14 cellular contexts compared by ENCODE assay signal in the genomic region with DNA sequence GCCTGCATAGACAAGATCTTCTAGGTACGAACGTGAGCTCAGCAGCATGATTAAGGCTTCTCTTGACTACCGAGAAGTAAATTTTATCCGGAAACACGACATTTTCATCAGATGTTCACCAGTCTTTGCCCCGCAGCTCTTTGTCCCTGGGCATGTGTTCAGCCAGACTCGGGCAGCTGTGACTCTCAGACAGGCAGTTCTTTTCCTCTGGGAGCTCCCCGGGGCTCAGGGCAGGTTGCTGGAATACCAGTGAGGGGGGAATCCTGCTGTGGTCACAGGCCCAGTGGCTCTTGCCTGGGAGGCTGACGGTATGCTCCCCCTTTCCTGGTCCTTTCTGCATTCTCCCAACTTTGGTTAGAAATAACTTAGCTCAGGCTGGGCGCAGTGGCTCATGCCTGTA.
DNase-seq lines count a peak whose midpoint lies in the region; ATAC-seq and TF ChIP-seq lines count a peak whose summit lies in the region.
"Had no signal": no experiment of that assay in that cellular context is flagged by ENCODE, and none has a peak within 500 bp of the region (broad histone marks: within the 10 kb centered on the region; RNA-seq: fewer than 3 reads in every experiment).

No MANE protein-coding gene starts in this region.

- no peak for ATAC-seq in GM18868 (IDR thresholded peaks at IDR 0.05; ENCODE audit: unreplicated experiment)

- intact Hi-C loops in activated T-helper 1 cell treated with anti-CD3 and anti-CD28 coated beads, Interleukin-12 subunit alpha, Interleukin-12 subunit beta, Interleukin-2, Interleukin-4 antibody, amounts not matched to agents 30 ng/mL and 10 ng/mL and 1 ng/mL, durations not matched to agents 14 hours and 24 hours and 36 hours (cut with micrococcal nuclease) = no loop called here

- H3K4me3 Mint-ChIP-seq in glutamatergic neuron (ENCODE audit: unreplicated experiment) (no peak overlapping the region), neural crest cell (no peak overlapping the region)
- H3K4me3 Mint-ChIP-seq in activated T-helper 1 cell treated with anti-CD3 and anti-CD28 coated beads, Interleukin-12 subunit alpha, Interleukin-12 subunit beta, Interleukin-2, Interleukin-4 antibody, amounts not matched to agents 30 ng/mL and 10 ng/mL and 1 ng/mL, durations not matched to agents 14 hours and 24 hours and 36 hours = no peak overlapping the region
- H3K4me3 Mint-ChIP-seq: CD4-positive, CD25-positive, alpha-beta regulatory T cell; IgD-negative memory B cell had no signal

- H3K27me3 Mint-ChIP-seq in glutamatergic neuron (ENCODE audit: unreplicated experiment) = no peaks in the 10 kb centered on the region
- no peaks in the 10 kb centered on the region for H3K27me3 Mint-ChIP-seq in neural crest cell (ENCODE audit: low read depth)
- H3K27me3 Mint-ChIP-seq in activated T-helper 1 cell treated with anti-CD3 and anti-CD28 coated beads, Interleukin-12 subunit alpha, Interleukin-12 subunit beta, Interleukin-2, Interleukin-4 antibody, amounts not matched to agents 30 ng/mL and 10 ng/mL and 1 ng/mL, durations not matched to agents 14 hours and 24 hours and 36 hours (ENCODE audit: insufficient read depth) = peaks cover 8% of the 10 kb centered on the region

- H3K36me3 Mint-ChIP-seq in glutamatergic neuron (ENCODE audit: unreplicated experiment) = no peaks in the 10 kb centered on the region
- no peaks in the 10 kb centered on the region for H3K36me3 Mint-ChIP-seq in neural crest cell (ENCODE audit: low read depth)
- no peaks in the 10 kb centered on the region for H3K36me3 Mint-ChIP-seq in activated T-helper 1 cell treated with anti-CD3 and anti-CD28 coated beads, Interleukin-12 subunit alpha, Interleukin-12 subunit beta, Interleukin-2, Interleukin-4 antibody, amounts not matched to agents 30 ng/mL and 10 ng/mL and 1 ng/mL, durations not matched to agents 14 hours and 24 hours and 36 hours (ENCODE audit: low read depth)
- H3K36me3 Mint-ChIP-seq: CD4-positive, CD25-positive, alpha-beta regulatory T cell; IgD-negative memory B cell had no signal

- H3K9me3 Mint-ChIP-seq in glutamatergic neuron (ENCODE audit: unreplicated experiment) (peaks cover 5% of the 10 kb centered on the region), neural crest cell (peaks cover 3% of the 10 kb centered on the region)
- no peaks in the 10 kb centered on the region for H3K9me3 Mint-ChIP-seq in activated T-helper 1 cell treated with anti-CD3 and anti-CD28 coated beads, Interleukin-12 subunit alpha, Interleukin-12 subunit beta, Interleukin-2, Interleukin-4 antibody, amounts not matched to agents 30 ng/mL and 10 ng/mL and 1 ng/mL, durations not matched to agents 14 hours and 24 hours and 36 hours
- H3K9me3 Mint-ChIP-seq: CD4-positive, CD25-positive, alpha-beta regulatory T cell had no signal

- H3K27ac Mint-ChIP-seq in glutamatergic neuron (ENCODE audit: unreplicated experiment) (peak overlapping the region; percentile 64), neural crest cell (ENCODE audit: unreplicated experiment) (peak overlapping the region; percentile 13)
- H3K27ac Mint-ChIP-seq in activated T-helper 1 cell treated with anti-CD3 and anti-CD28 coated beads, Interleukin-12 subunit alpha, Interleukin-12 subunit beta, Interleukin-2, Interleukin-4 antibody, amounts not matched to agents 30 ng/mL and 10 ng/mL and 1 ng/mL, durations not matched to agents 14 hours and 24 hours and 36 hours = no peak overlapping the region
- H3K27ac Mint-ChIP-seq: CD4-positive, CD25-positive, alpha-beta regulatory T cell; IgD-negative memory B cell had no signal

- H3K4me1 Mint-ChIP-seq in glutamatergic neuron (ENCODE audit: low read depth, unreplicated experiment) (peaks cover 19% of the 10 kb centered on the region), neural crest cell (peaks cover 13% of the 10 kb centered on the region)
- H3K4me1 Mint-ChIP-seq in activated T-helper 1 cell treated with anti-CD3 and anti-CD28 coated beads, Interleukin-12 subunit alpha, Interleukin-12 subunit beta, Interleukin-2, Interleukin-4 antibody, amounts not matched to agents 30 ng/mL and 10 ng/mL and 1 ng/mL, durations not matched to agents 14 hours and 24 hours and 36 hours (ENCODE audit: low read depth) = peaks cover 19% of the 10 kb centered on the region

- TF ChIP-seq CTCF in glutamatergic neuron (IDR thresholded peaks at IDR 0.05; ENCODE audit: partially characterized antibody, unreplicated experiment) (no peak), neural crest cell (conservative IDR thresholded peaks at IDR 0.05) (no peak)

- peak; percentile 3 for DNase-seq in NCI-H2227 (lab: John Stamatoyannopoulos, UW; ENCODE audit: unreplicated experiment)
- no peak for DNase-seq in NCI-H2227 treated with DMSO at 0.1 percent for 48 hours (lab: John Stamatoyannopoulos, UW)
- peak; percentile 56 for DNase-seq in glutamatergic neuron
- DNase-seq in neural crest cell (ENCODE audit: low read depth, low spot score) = no peak
- DNase-seq in activated T-helper 1 cell treated with anti-CD3 and anti-CD28 coated beads, Interleukin-12 subunit alpha, Interleukin-12 subunit beta, Interleukin-2, Interleukin-4 antibody, amounts not matched to agents 30 ng/mL and 10 ng/mL and 1 ng/mL, durations not matched to agents 14 hours and 24 hours and 36 hours (ENCODE audit: low spot score) = no peak
- DNase-seq in HPDE6-E6E7 (ENCODE audit: extremely low spot score) = no peak
- no peak for DNase-seq in A172 (ENCODE audit: low spot score)
- DNase-seq: AML-193; Calu3; CD4-positive, CD25-positive, alpha-beta regulatory T cell; DMS 273 treated with DMSO at 0.1 percent for 48 hours; DMS79 had no signal

Comparison
In these comparisons a context has a peak if more than half of its experiments do, and no peak if none do; other contexts are left out.
1. DNase-seq: peak in NCI-H2227 (single experiment) and glutamatergic neuron (single experiment); none in NCI-H2227 treated with DMSO at 0.1 percent for 48 hours (single experiment), neural crest cell (single experiment), activated T-helper 1 cell treated with anti-CD3 and anti-CD28 coated beads, Interleukin-12 subunit alpha, Interleukin-12 subunit beta, Interleukin-2, Interleukin-4 antibody, amounts not matched to agents 30 ng/mL and 10 ng/mL and 1 ng/mL, durations not matched to agents 14 hours and 24 hours and 36 hours (single experiment), HPDE6-E6E7 (single experiment) and A172 (single experiment).